ENCODE assay signal across 13 cellular contexts in the genomic region with DNA sequence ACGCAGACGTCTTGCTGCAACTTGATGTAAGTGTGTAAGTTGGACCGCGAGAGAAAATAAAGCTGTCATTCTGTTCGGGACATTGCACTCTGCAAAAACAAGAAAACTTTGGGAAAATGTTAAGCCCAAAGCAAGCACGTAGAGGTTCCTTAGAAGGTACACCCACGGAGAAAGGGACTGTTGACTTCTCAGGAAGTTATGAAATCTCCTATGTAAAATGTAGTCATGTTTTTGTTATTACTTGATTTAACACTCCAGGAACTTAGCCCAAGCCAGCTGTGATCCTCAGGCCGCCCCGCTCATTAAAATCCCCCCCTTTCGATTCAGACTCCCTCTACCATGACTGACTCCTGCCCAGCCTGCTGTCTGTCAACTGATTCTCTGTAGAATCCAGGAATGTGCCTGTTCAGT.
DNase-seq lines count a peak whose midpoint lies in the region; ATAC-seq and TF ChIP-seq lines count a peak whose summit lies in the region.
"Had no signal": no experiment of that assay in that cellular context is flagged by ENCODE, and none has a peak within 500 bp of the region (broad histone marks: within the 10 kb centered on the region; RNA-seq: fewer than 3 reads in every experiment).

No MANE protein-coding gene starts in this region.

- peak; percentile 33 for ATAC-seq in left ventricle myocardium superior
- ATAC-seq: mucosa of descending colon had no signal

- intact Hi-C loops in left ventricle myocardium superior (cut with micrococcal nuclease) (no loop called here), cardiac septum (cut with DNase I) (no loop called here), MCF 10A (cut with micrococcal nuclease) (no loop called here)

- peaks cover 6% of the 10 kb centered on the region for H3K4me1 Mint-ChIP-seq in MCF 10A (ENCODE audit: insufficient read depth, unreplicated experiment)
- H3K4me1 Mint-ChIP-seq: activated B cell treated with CpG ODN at 0.5 μM for 24 hours had no signal

- H3K36me3 Mint-ChIP-seq in MCF 10A (ENCODE audit: insufficient read depth, unreplicated experiment) = no peaks in the 10 kb centered on the region

- no peaks in the 10 kb centered on the region for H3K27me3 Mint-ChIP-seq in MCF 10A (ENCODE audit: insufficient read depth, unreplicated experiment)
- H3K27me3 Mint-ChIP-seq: activated B cell treated with CpG ODN at 0.5 μM for 24 hours had no signal

- no peaks in the 10 kb centered on the region for H3K9me3 Mint-ChIP-seq in MCF 10A (ENCODE audit: unreplicated experiment)
- H3K9me3 Mint-ChIP-seq: activated B cell treated with CpG ODN at 0.5 μM for 24 hours; activated naive CD4-positive, alpha-beta T cell treated with anti-CD3 and anti-CD28 coated beads for 36 hours had no signal

- POLR2A ChIA-PET in MCF 10A (lab: Yijun Ruan, JAX) = interaction anchor here (1.1 to 1.3 kb wide), 2 partner anchors 58 to 232 kb away, joined by 3 to 4 read pairs; no protein-coding TSS in a partner anchor

- BruUV-seq in MCF 10A (replicated peaks; lab: Mats Ljungman, UMichigan) = no TSS peak

- no peak overlapping the region for H3K27ac Mint-ChIP-seq in MCF 10A (ENCODE audit: low read depth, unreplicated experiment)
- H3K27ac Mint-ChIP-seq: activated B cell treated with CpG ODN at 0.5 μM for 24 hours; activated naive CD4-positive, alpha-beta T cell treated with anti-CD3 and anti-CD28 coated beads for 36 hours had no signal

- CTCF ChIA-PET in MCF 10A (lab: Yijun Ruan, JAX) = interaction anchor here (0.6 to 1.0 kb wide), 4 partner anchors 9 to 739 kb away, joined by 3 to 4 read pairs (median 4); no protein-coding TSS in a partner anchor

- no peak for TF ChIP-seq CTCF in MCF 10A (IDR thresholded peaks at IDR 0.05; ENCODE audit: unreplicated experiment)

- DNase-seq in left ventricle myocardium superior (no peak), cardiac septum (ENCODE audit: low spot score) (no peak), MCF 10A (ENCODE audit: unreplicated experiment) (peak; percentile 17), left kidney (ENCODE audit: low read depth, low spot score) (peak; percentile 86), SW 1271 (lab: John Stamatoyannopoulos, UW) (no peak), ecto neural progenitor cell (ENCODE audit: low spot score) (no peak), T-helper 2 cell (no peak), activated T-cell treated with anti-CD3 and anti-CD28 coated beads for 4 hours (no peak)
- DNase-seq: activated B cell treated with CpG ODN at 0.5 μM for 24 hours; activated naive CD4-positive, alpha-beta T cell treated with anti-CD3 and anti-CD28 coated beads for 36 hours; glutamatergic neuron; mucosa of descending colon; NCI-H510A had no signal

- H3K4me3 Mint-ChIP-seq in MCF 10A (ENCODE audit: unreplicated experiment) = no peak overlapping the region
- H3K4me3 Mint-ChIP-seq: activated B cell treated with CpG ODN at 0.5 μM for 24 hours; activated naive CD4-positive, alpha-beta T cell treated with anti-CD3 and anti-CD28 coated beads for 36 hours had no signal

Comparison
In these comparisons a context has a peak if more than half of its experiments do, and no peak if none do; other contexts are left out.
1. DNase-seq: peak in MCF 10A (single experiment) and left kidney (single experiment); none in left ventricle myocardium superior (single experiment), cardiac septum (single experiment), SW 1271 (0 of 2), ecto neural progenitor cell (single experiment), T-helper 2 cell (0 of 5) and activated T-cell treated with anti-CD3 and anti-CD28 coated beads for 4 hours (single experiment).